In genomic region chr14:89108608-89109007, GRCh38 we compare ENCODE assay signal across 18 cellular contexts.
"Had no signal": no experiment of that assay in that cellular context is flagged by ENCODE, and none has a peak within 500 bp of the region (broad histone marks: within the 10 kb centered on the region; RNA-seq: fewer than 3 reads in every experiment).

No MANE protein-coding gene starts in this region.

- H2AFZ ChIP-seq: neural progenitor cell had no signal

- H3K27ac ChIP-seq: epithelial cell of prostate, esophagus muscularis mucosa, gastroesophageal sphincter, neural progenitor cell, ovary, right atrium auricular region, tibial artery, upper lobe of right lung had no signal

- DNase-seq: effector memory CD8-positive, alpha-beta T cell; glutamatergic neuron; islet precursor cell; naive thymus-derived CD4-positive, alpha-beta T cell; nucleus accumbens; ovary; stimulated activated CD4-positive, alpha-beta T cell treated with anti-CD3 and anti-CD28 coated beads, Interleukin-4, amount 100 ng/mL, for 1 hour; tibial artery; upper lobe of right lung had no signal

- FAIRE-seq: colon had no signal

- H3K4me1 ChIP-seq: esophagus muscularis mucosa, gastroesophageal sphincter, neural progenitor cell, right atrium auricular region, tibial artery, upper lobe of right lung had no signal

- H3K36me3 ChIP-seq: esophagus muscularis mucosa, gastroesophageal sphincter, neural progenitor cell, ovary, right atrium auricular region, tibial artery, upper lobe of right lung had no signal

- H3K27me3 ChIP-seq: esophagus muscularis mucosa, gastroesophageal sphincter, neural progenitor cell, ovary, right atrium auricular region, tibial artery had no signal

- H3K9ac ChIP-seq: neural progenitor cell had no signal

- H3K9me3 ChIP-seq: ovary, right atrium auricular region, upper lobe of right lung had no signal

- H3K4me2 ChIP-seq: neural progenitor cell, smooth muscle cell had no signal

- H3K4me3 ChIP-seq: esophagus muscularis mucosa, gastroesophageal sphincter, neural progenitor cell, ovary, right atrium auricular region, smooth muscle cell, tibial artery, upper lobe of right lung had no signal

- ATAC-seq: effector memory CD8-positive, alpha-beta T cell; gastroesophageal sphincter; left lobe of liver; naive thymus-derived CD4-positive, alpha-beta T cell; stimulated activated memory B cell treated with anti-CD40 and anti-IgM and Interleukin-4, amounts not matched to agents 10 μg/mL and 1 μg/mL and 100 μg/mL, for 72 hours; upper lobe of right lung had no signal
